8 cellular contexts compared by ENCODE assay signal in genomic region chr16:88413231-88413630, GRCh38.
"Had no signal": no experiment of that assay in that cellular context is flagged by ENCODE, and none has a peak within 500 bp of the region (broad histone marks: within the 10 kb centered on the region; RNA-seq: fewer than 3 reads in every experiment).

No MANE protein-coding gene starts in this region.

- H3K4me3 ChIP-seq: GM12878 had no signal

- DNase-seq: GDM1, GF-D8 had no signal

- FAIRE-seq: G401.6, GM12878, GM12891, GM12892, GM18507, GM19239 had no signal
